Comparison of ENCODE assay signal across 8 cellular contexts in the genomic region with DNA sequence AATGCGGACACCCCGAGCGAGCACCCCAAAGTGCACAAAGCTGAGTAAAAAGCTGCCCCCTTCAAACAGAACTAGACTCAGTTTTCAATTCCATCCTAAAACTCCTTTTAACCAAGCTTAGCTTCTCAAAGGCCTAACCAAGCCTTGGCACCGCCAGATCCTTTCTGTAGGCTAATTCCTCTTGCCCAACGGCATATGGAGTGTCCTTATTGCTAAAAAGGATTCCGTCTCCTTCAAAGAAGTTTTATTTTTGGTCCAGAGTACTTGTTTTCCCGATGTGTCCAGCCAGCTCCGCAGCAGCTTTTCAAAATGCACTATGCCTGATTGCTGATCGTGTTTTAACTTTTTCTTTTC. TPM values are rescaled to one million over a fixed set of nuclear protein-coding genes. Genes with fewer than 3 reads are reported as not detected.
A peak's percentile ranks its signal among the peaks of the same experiment; 100 is the strongest.
DNase-seq lines count a peak whose midpoint lies in the region; ATAC-seq and TF ChIP-seq lines count a peak whose summit lies in the region.

No MANE protein-coding gene starts in this region.

- ATAC-seq in activated CD8-positive, alpha-beta T cell treated with anti-CD3 and anti-CD28 coated beads for 36 hours, result no peak
- ATAC-seq in GM18867 (IDR thresholded peaks at IDR 0.05; ENCODE audit: unreplicated experiment) (no peak), HG02798 (IDR thresholded peaks at IDR 0.05; ENCODE audit: poor library complexity, unreplicated experiment) (no peak), HG03457 (IDR thresholded peaks at IDR 0.05; ENCODE audit: unreplicated experiment) (no peak), HG03025 (IDR thresholded peaks at IDR 0.05; ENCODE audit: low FRiP score, unreplicated experiment) (no peak)

- H3K27ac Mint-ChIP-seq in activated CD8-positive, alpha-beta T cell treated with anti-CD3 and anti-CD28 coated beads for 36 hours, result peak overlapping the region; percentile 91

- H3K36me3 Mint-ChIP-seq in activated CD8-positive, alpha-beta T cell treated with anti-CD3 and anti-CD28 coated beads for 36 hours (ENCODE audit: low read depth), result peaks cover 64% of the 10 kb centered on the region

- no peaks in the 10 kb centered on the region for H3K9me2 ChIP-seq in GM23248 (ENCODE audit: insufficient read depth)

- H3K27me3 Mint-ChIP-seq in activated CD8-positive, alpha-beta T cell treated with anti-CD3 and anti-CD28 coated beads for 36 hours, result no peaks in the 10 kb centered on the region

- H3K4me1 ChIP-seq in GM23248 (ENCODE audit: insufficient read depth) (peaks cover 51% of the 10 kb centered on the region), smooth muscle cell (ENCODE audit: low read depth) (peaks cover 18% of the 10 kb centered on the region)

- H3K4me2 ChIP-seq in GM23248 (ENCODE audit: unreplicated experiment) (peak overlapping the region; percentile 98), smooth muscle cell (peak overlapping the region; percentile 99)

- CTCF ChIA-PET in activated CD8-positive, alpha-beta T cell treated with anti-CD3 and anti-CD28 coated beads for 36 hours (lab: Charles Lee), result interaction anchor here (1.0 to 12.3 kb wide), 17 partner anchors 10 to 274 kb away, joined by 3 to 148 read pairs (median 6); no protein-coding TSS in a partner anchor

- H3K4me1 Mint-ChIP-seq in activated CD8-positive, alpha-beta T cell treated with anti-CD3 and anti-CD28 coated beads for 36 hours (ENCODE audit: low read depth), result peaks cover 55% of the 10 kb centered on the region

- H3K4me3 ChIP-seq in GM23248, result peak overlapping the region; percentile 90
- H3K4me3 ChIP-seq in fibroblast of villous mesenchyme (ENCODE audit: low read depth, low read length), result peak overlapping the region; percentile 100
- H3K4me3 ChIP-seq in smooth muscle cell, result peak overlapping the region; percentile 73

- intact Hi-C loops in activated CD8-positive, alpha-beta T cell treated with anti-CD3 and anti-CD28 coated beads for 36 hours (cut with micrococcal nuclease), result loop anchor here (2.0 to 5.0 kb wide), 3 partner anchors 38 to 208 kb away; no protein-coding TSS in a partner anchor

- in situ Hi-C loops in GM23248 (cut with MboI), result no loop called here

- POLR2A ChIA-PET in activated CD8-positive, alpha-beta T cell treated with anti-CD3 and anti-CD28 coated beads for 36 hours (lab: Charles Lee), result interaction anchor here (0.6 to 13.9 kb wide), 26 partner anchors 8 to 575 kb away, joined by 3 to 434 read pairs (median 5); no protein-coding TSS in a partner anchor

- TF ChIP-seq CTCF in activated CD8-positive, alpha-beta T cell treated with anti-CD3 and anti-CD28 coated beads for 36 hours (IDR thresholded peaks at IDR 0.05), result no peak
- TF ChIP-seq CTCF in fibroblast of villous mesenchyme (IDR thresholded peaks at IDR 0.05; ENCODE audit: insufficient read depth, low read depth, low read length) (no peak), smooth muscle cell (IDR thresholded peaks at IDR 0.05; ENCODE audit: borderline replicate concordance, insufficient read depth, poor library complexity, severe bottlenecking) (no peak)

- H2AFZ ChIP-seq in GM23248 (no peak overlapping the region), smooth muscle cell (ENCODE audit: low read depth) (no peak overlapping the region)

- H3K27ac ChIP-seq in GM23248 (peak overlapping the region; percentile 98), smooth muscle cell (ENCODE audit: low read depth) (peak overlapping the region; percentile 99)

- H3K36me3 ChIP-seq in GM23248 (ENCODE audit: low read depth) (peaks cover 22% of the 10 kb centered on the region), smooth muscle cell (ENCODE audit: low read depth) (peaks cover 3% of the 10 kb centered on the region)

- H3F3A ChIP-seq in GM23248 (ENCODE audit: insufficient read depth) (peaks cover 60% of the 10 kb centered on the region), smooth muscle cell (ENCODE audit: low read depth) (peaks cover 50% of the 10 kb centered on the region)

- H3K4me3 Mint-ChIP-seq in activated CD8-positive, alpha-beta T cell treated with anti-CD3 and anti-CD28 coated beads for 36 hours, result peak overlapping the region; percentile 92

- 14 to 17% methylated on average over 9 of the region's 9 CpGs for WGBS in GM23248 (ENCODE audit: low coverage in 1 of 2, low lambda C conversion rate in 2 of 2, missing lambda C conversion rate in 2 of 2), 2 experiments
- WGBS in smooth muscle cell (ENCODE audit: low lambda C conversion rate), result 66% methylated on average over 9 of the region's 9 CpGs

- H3K9me3 Mint-ChIP-seq in activated CD8-positive, alpha-beta T cell treated with anti-CD3 and anti-CD28 coated beads for 36 hours, result no peaks in the 10 kb centered on the region

- H3K27me3 ChIP-seq in GM23248 (replicated peaks; ENCODE audit: insufficient read depth), result no peaks in the 10 kb centered on the region
- no peaks in the 10 kb centered on the region for H3K27me3 ChIP-seq in smooth muscle cell (ENCODE audit: low read depth)

- H3K9me3 ChIP-seq in GM23248 (ENCODE audit: low read depth) (no peaks in the 10 kb centered on the region), smooth muscle cell (replicated peaks; ENCODE audit: low read depth) (no peaks in the 10 kb centered on the region)

- H3K9ac ChIP-seq in GM23248 (peak overlapping the region; percentile 99), smooth muscle cell (ENCODE audit: low read depth) (peak overlapping the region; percentile 98)

- H4K20me1 ChIP-seq in GM23248 (ENCODE audit: insufficient read depth) (no peaks in the 10 kb centered on the region), smooth muscle cell (ENCODE audit: low read depth) (peaks cover 47% of the 10 kb centered on the region)

- DNase-seq in GM23248, result peak; percentile 51
- no peak for DNase-seq in activated CD8-positive, alpha-beta T cell treated with anti-CD3 and anti-CD28 coated beads for 36 hours
- DNase-seq in fibroblast of villous mesenchyme (ENCODE audit: low read depth), result peak; percentile 64
- DNase-seq in smooth muscle cell (lab: John Stamatoyannopoulos, UW; ENCODE audit: unreplicated experiment), result no peak

- H3K79me2 ChIP-seq in GM23248 (ENCODE audit: insufficient read depth) (peaks cover 49% of the 10 kb centered on the region), smooth muscle cell (ENCODE audit: low read depth) (peaks cover 57% of the 10 kb centered on the region)

RNA-seq across cellular contexts. Expression of a gene that starts 5.3 kb away (rescaled TPM):
- total RNA-seq in GM23248 (2014; rRNA removed; shearing (Covaris generic)), result 27.6 and 33.9 TPM in 2 replicates
- polyA plus RNA-seq in GM23248 (2016; fragmentation: Nextera tagmentation; extraction: Ambion mirVana) (42.9 TPM in 2 replicates), smooth muscle cell (209 and 241 TPM in 2 replicates)
- 100 to 1,000 TPM; 456 to 470 TPM for total RNA-seq in activated CD8-positive, alpha-beta T cell treated with anti-CD3 and anti-CD28 coated beads for 36 hours
- total RNA-seq in fibroblast of villous mesenchyme (53.5 and 75.7 TPM in 2 replicates), smooth muscle cell (170 and 195 TPM in 2 replicates)

Comparison
In these comparisons a context has a peak if more than half of its experiments do, and no peak if none do; other contexts are left out.
1. DNase-seq: peak in GM23248 (single experiment) and fibroblast of villous mesenchyme (single experiment); none in activated CD8-positive, alpha-beta T cell treated with anti-CD3 and anti-CD28 coated beads for 36 hours (single experiment) and smooth muscle cell (single experiment).
2. Peak in every context shown above with its lines, with median percentiles within 50 percentile points of each other: H3K4me3 ChIP-seq.